Comparison of ENCODE assay signal across 14 cellular contexts in the genomic region with DNA sequence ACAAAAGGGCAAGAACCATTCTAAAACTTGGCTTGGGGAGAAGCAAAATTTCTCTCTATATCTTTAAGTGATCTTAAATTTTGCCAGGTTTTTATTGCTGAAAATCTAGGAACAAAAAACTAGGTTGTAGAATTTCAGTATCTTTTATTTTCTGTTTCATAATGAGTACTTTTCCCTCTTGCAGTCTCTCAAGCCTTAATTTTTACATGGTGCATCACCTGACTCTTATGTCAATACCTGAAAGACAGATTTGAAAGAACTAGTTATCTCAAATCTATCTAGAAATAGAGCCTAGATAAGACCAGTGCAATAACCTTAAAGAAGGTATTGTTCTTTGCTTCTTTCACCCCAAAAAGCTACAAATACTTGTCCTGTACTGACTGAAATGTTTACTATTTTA.
A peak's percentile ranks its signal among the peaks of the same experiment; 100 is the strongest.
DNase-seq lines count a peak whose midpoint lies in the region; ATAC-seq lines count a peak whose summit lies in the region.
"Had no signal": no experiment of that assay in that cellular context is flagged by ENCODE, and none has a peak within 500 bp of the region (broad histone marks: within the 10 kb centered on the region; RNA-seq: fewer than 3 reads in every experiment).

No MANE protein-coding gene starts in this region.

- peak; percentile 50 for DNase-seq in NCI-H146 treated with DMSO at 0.1 percent for 48 hours (lab: John Stamatoyannopoulos, UW; ENCODE audit: unreplicated experiment)
- DNase-seq in NCI-H345 (lab: John Stamatoyannopoulos, UW): no peak
- no peak for DNase-seq in T-helper 9 cell
- no peak for DNase-seq in DMS114 treated with DMSO at 0.1 percent for 48 hours (lab: John Stamatoyannopoulos, UW; ENCODE audit: unreplicated experiment)
- DNase-seq: activated CD8-positive, alpha-beta memory T cell treated with anti-CD3 and anti-CD28 coated beads, Interleukin-2, amount 50 U/mL, for 4 hours; caudate nucleus; foreskin keratinocyte; GOT3; NCI-H2171; stomach had no signal

- peak; percentile 60 for ATAC-seq in GM18499 (IDR thresholded peaks at IDR 0.05; ENCODE audit: insufficient read depth, unreplicated experiment)
- ATAC-seq in GM19035 (IDR thresholded peaks at IDR 0.05; ENCODE audit: unreplicated experiment): peak; percentile 49
- ATAC-seq in HG02759 (IDR thresholded peaks at IDR 0.05; ENCODE audit: unreplicated experiment): peak; percentile 51
- no peak for ATAC-seq in GM19328 (IDR thresholded peaks at IDR 0.05; ENCODE audit: unreplicated experiment)
- ATAC-seq: foreskin keratinocyte had no signal
